1 cellular context compared by ENCODE assay signal in genomic region chr1:156803086-156803851, GRCh38.
TF ChIP-seq lines count a peak whose summit lies in the region.

No MANE protein-coding gene starts in this region.

TF ChIP-seq in HepG2, 621 proteins besides CTCF, POLR2A, EP300 and RAD21:
- TF ChIP-seq MXI1 (IDR thresholded peaks at IDR 0.05; ENCODE audit: borderline replicate concordance, low read depth, low read length) (no peak), RFXAP (CRISPR knock-in tag; IDR thresholded peaks at IDR 0.05; ENCODE audit: borderline replicate concordance) (no peak), FIP1L1 (IDR thresholded peaks at IDR 0.05; ENCODE audit: borderline replicate concordance, insufficient read depth, low read depth, low read length) (no peak), ZNF776 (CRISPR knock-in tag; IDR thresholded peaks at IDR 0.05) (no peak), SAFB2 (CRISPR knock-in tag; IDR thresholded peaks at IDR 0.05; ENCODE audit: borderline replicate concordance, low read depth) (no peak), TCF12 (IDR thresholded peaks at IDR 0.05) (no peak), TCF12 (CRISPR knock-in tag; IDR thresholded peaks at IDR 0.05) (no peak), SP140L (CRISPR knock-in tag; IDR thresholded peaks at IDR 0.05; ENCODE audit: borderline replicate concordance) (no peak), ZBTB3 (CRISPR knock-in tag; IDR thresholded peaks at IDR 0.05; ENCODE audit: borderline replicate concordance, low read depth) (no peak), TBX2 (CRISPR knock-in tag; IDR thresholded peaks at IDR 0.05; ENCODE audit: borderline replicate concordance) (no peak), SIN3B (IDR thresholded peaks at IDR 0.05; ENCODE audit: low read length) (no peak), ATF7-NPFF (CRISPR knock-in tag; IDR thresholded peaks at IDR 0.05; ENCODE audit: low read depth) (no peak), SRF (IDR thresholded peaks at IDR 0.05; ENCODE audit: low read depth, low read length) (no peak), ZHX1 (CRISPR knock-in tag; IDR thresholded peaks at IDR 0.05; ENCODE audit: low read depth) (no peak), SNAPC5 (CRISPR knock-in tag; IDR thresholded peaks at IDR 0.05; ENCODE audit: borderline replicate concordance) (no peak), HDAC1 (CRISPR knock-in tag; IDR thresholded peaks at IDR 0.05) (no peak), MBNL3 (CRISPR knock-in tag; conservative IDR thresholded peaks at IDR 0.05) (no peak), ZNF792 (CRISPR knock-in tag; IDR thresholded peaks at IDR 0.05) (no peak), ZNF773 (CRISPR knock-in tag; IDR thresholded peaks at IDR 0.05; ENCODE audit: borderline replicate concordance) (no peak)
